ENCODE assay signal across 13 cellular contexts in the genomic region with DNA sequence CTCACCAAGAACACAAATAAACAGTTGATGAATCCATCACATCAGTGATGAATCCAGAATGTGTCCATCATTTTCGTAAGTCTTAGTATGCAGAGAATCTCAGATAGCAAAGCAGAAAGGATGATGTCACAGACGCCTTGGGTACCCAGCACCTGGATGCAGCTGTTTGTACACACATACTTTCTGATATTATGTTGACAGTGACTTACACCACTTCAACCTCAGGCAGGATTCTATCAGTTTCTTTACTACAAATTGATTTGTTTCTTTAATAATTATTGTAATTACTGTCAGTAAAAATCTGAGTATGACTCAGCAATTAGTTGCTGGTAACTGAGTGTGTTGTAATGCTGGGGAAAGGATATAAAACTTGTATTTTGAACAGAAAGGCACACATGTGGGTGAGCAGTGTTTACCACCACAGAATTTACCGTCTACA.
DNase-seq lines count a peak whose midpoint lies in the region; ATAC-seq, FAIRE-seq and TF ChIP-seq lines count a peak whose summit lies in the region.
"Had no signal": no experiment of that assay in that cellular context is flagged by ENCODE, and none has a peak within 500 bp of the region (broad histone marks: within the 10 kb centered on the region; RNA-seq: fewer than 3 reads in every experiment).

No MANE protein-coding gene starts in this region.

- H3K27me3 Mint-ChIP-seq in activated T-cell treated with anti-CD3 and anti-CD28 coated beads, Interleukin-2, amount 50 U/mL, for 72 hours (ENCODE audit: low read depth), result no peaks in the 10 kb centered on the region
- no peaks in the 10 kb centered on the region for H3K27me3 Mint-ChIP-seq in stimulated activated naive B cell treated with anti-CD40 and anti-IgM and Interleukin-4, amounts not matched to agents 10 μg/mL and 1 μg/mL and 100 μg/mL, for 72 hours

- H3K36me3 ChIP-seq in bronchial epithelial cell (ENCODE audit: control insufficient read depth, insufficient read depth, low read length), result peaks cover 7% of the 10 kb centered on the region
- H3K36me3 ChIP-seq: HAP-1 had no signal

- H3K4me3 ChIP-seq in NB4 (ENCODE audit: low read depth, low read length), result no peak overlapping the region
- no peak overlapping the region for H3K4me3 ChIP-seq in bronchial epithelial cell (ENCODE audit: low read depth, low read length)
- H3K4me3 ChIP-seq: esophagus squamous epithelium, HAP-1 had no signal

- ATAC-seq in activated T-cell treated with anti-CD3 and anti-CD28 coated beads, Interleukin-2, amount 50 U/mL, for 72 hours (replicated peaks in 1 of 2), result peak in 1 of 2 donors; percentile 35
- peak in 1 of 2 donors; percentile 27 for ATAC-seq in stimulated activated naive B cell treated with anti-CD40 and anti-IgM and Interleukin-4, amounts not matched to agents 10 μg/mL and 1 μg/mL and 100 μg/mL, for 72 hours (replicated peaks)
- no peak for ATAC-seq in GM19023 (IDR thresholded peaks at IDR 0.05; ENCODE audit: unreplicated experiment)

- H3K27me3 ChIP-seq in bronchial epithelial cell (ENCODE audit: control insufficient read depth, insufficient read depth, low read length), result no peaks in the 10 kb centered on the region
- H3K27me3 ChIP-seq: esophagus squamous epithelium had no signal

- FAIRE-seq in bronchial epithelial cell (lab: Jason Lieb, UNC), result no peak
- FAIRE-seq: GM19239 had no signal

- H3K27ac Mint-ChIP-seq in activated T-cell treated with anti-CD3 and anti-CD28 coated beads, Interleukin-2, amount 50 U/mL, for 72 hours, result peak overlapping the region; percentile 27
- peak overlapping the region; percentile 39 for H3K27ac Mint-ChIP-seq in stimulated activated naive B cell treated with anti-CD40 and anti-IgM and Interleukin-4, amounts not matched to agents 10 μg/mL and 1 μg/mL and 100 μg/mL, for 72 hours
- H3K27ac Mint-ChIP-seq: nephron progenitor cell had no signal

- no peak for TF ChIP-seq POLR2A in NB4 (IDR thresholded peaks at IDR 0.05; ENCODE audit: extremely low read depth, insufficient read length)

- H3K4me1 Mint-ChIP-seq in activated T-cell treated with anti-CD3 and anti-CD28 coated beads, Interleukin-2, amount 50 U/mL, for 72 hours (ENCODE audit: low read depth), result peaks cover 45% of the 10 kb centered on the region
- H3K4me1 Mint-ChIP-seq in stimulated activated naive B cell treated with anti-CD40 and anti-IgM and Interleukin-4, amounts not matched to agents 10 μg/mL and 1 μg/mL and 100 μg/mL, for 72 hours, result peaks cover 46 to 55% of the 10 kb centered on the region in 2 donors

- DNase-seq in activated T-cell treated with anti-CD3 and anti-CD28 coated beads, Interleukin-2, amount 50 U/mL, for 72 hours, result no peak
- DNase-seq in activated T-cell treated with anti-CD3 and anti-CD28 coated beads, Interleukin-2, amount 50 U/mL, for 48 hours, result no peak
- DNase-seq in NB4 (ENCODE audit: low read depth) (peak; percentile 25), bronchial epithelial cell (ENCODE audit: low read depth) (peak; percentile 11), iPS-NIHi11 (ENCODE audit: low spot score) (no peak), NCI-H524 treated with DMSO at 0.1 percent for 48 hours (lab: John Stamatoyannopoulos, UW) (no peak)
- no peak for DNase-seq in stimulated activated naive B cell treated with anti-CD40 and anti-IgM and Interleukin-4, amounts not matched to agents 10 μg/mL and 1 μg/mL and 100 μg/mL, for 72 hours
- DNase-seq: esophagus squamous epithelium, nephron progenitor cell, T1000 had no signal

- peak overlapping the region; percentile 2 to 36 for H3K4me3 Mint-ChIP-seq in activated T-cell treated with anti-CD3 and anti-CD28 coated beads, Interleukin-2, amount 50 U/mL, for 72 hours
- no peak overlapping the region for H3K4me3 Mint-ChIP-seq in stimulated activated naive B cell treated with anti-CD40 and anti-IgM and Interleukin-4, amounts not matched to agents 10 μg/mL and 1 μg/mL and 100 μg/mL, for 72 hours
- H3K4me3 Mint-ChIP-seq: nephron progenitor cell had no signal

- peaks cover 7 to 9% of the 10 kb centered on the region in 2 donors for H3K36me3 Mint-ChIP-seq in activated T-cell treated with anti-CD3 and anti-CD28 coated beads, Interleukin-2, amount 50 U/mL, for 72 hours (ENCODE audit: insufficient read depth in 2 of 2)
- peaks cover 20 to 54% of the 10 kb centered on the region in 2 donors for H3K36me3 Mint-ChIP-seq in stimulated activated naive B cell treated with anti-CD40 and anti-IgM and Interleukin-4, amounts not matched to agents 10 μg/mL and 1 μg/mL and 100 μg/mL, for 72 hours

- TF ChIP-seq CTCF in NB4 (IDR thresholded peaks at IDR 0.05; ENCODE audit: low read depth, low read length) (no peak), bronchial epithelial cell (IDR thresholded peaks at IDR 0.05; ENCODE audit: insufficient read depth, low read length, severe bottlenecking) (no peak)

- peaks cover 8 to 10% of the 10 kb centered on the region in 2 donors for H3K9me3 Mint-ChIP-seq in activated T-cell treated with anti-CD3 and anti-CD28 coated beads, Interleukin-2, amount 50 U/mL, for 72 hours
- peaks cover 11 to 12% of the 10 kb centered on the region in 2 donors for H3K9me3 Mint-ChIP-seq in stimulated activated naive B cell treated with anti-CD40 and anti-IgM and Interleukin-4, amounts not matched to agents 10 μg/mL and 1 μg/mL and 100 μg/mL, for 72 hours

Comparison
In these comparisons a context has a peak if more than half of its experiments do, and no peak if none do; other contexts are left out.
1. DNase-seq: peak in NB4 (single experiment) and bronchial epithelial cell (single experiment); none in activated T-cell treated with anti-CD3 and anti-CD28 coated beads, Interleukin-2, amount 50 U/mL, for 72 hours (0 of 2), activated T-cell treated with anti-CD3 and anti-CD28 coated beads, Interleukin-2, amount 50 U/mL, for 48 hours (0 of 2), stimulated activated naive B cell treated with anti-CD40 and anti-IgM and Interleukin-4, amounts not matched to agents 10 μg/mL and 1 μg/mL and 100 μg/mL, for 72 hours (single experiment), iPS-NIHi11 (single experiment) and NCI-H524 treated with DMSO at 0.1 percent for 48 hours (single experiment).
2. H3K4me3 Mint-ChIP-seq: peak in activated T-cell treated with anti-CD3 and anti-CD28 coated beads, Interleukin-2, amount 50 U/mL, for 72 hours (2 of 2); none in stimulated activated naive B cell treated with anti-CD40 and anti-IgM and Interleukin-4, amounts not matched to agents 10 μg/mL and 1 μg/mL and 100 μg/mL, for 72 hours (0 of 2).